In the genomic region with DNA sequence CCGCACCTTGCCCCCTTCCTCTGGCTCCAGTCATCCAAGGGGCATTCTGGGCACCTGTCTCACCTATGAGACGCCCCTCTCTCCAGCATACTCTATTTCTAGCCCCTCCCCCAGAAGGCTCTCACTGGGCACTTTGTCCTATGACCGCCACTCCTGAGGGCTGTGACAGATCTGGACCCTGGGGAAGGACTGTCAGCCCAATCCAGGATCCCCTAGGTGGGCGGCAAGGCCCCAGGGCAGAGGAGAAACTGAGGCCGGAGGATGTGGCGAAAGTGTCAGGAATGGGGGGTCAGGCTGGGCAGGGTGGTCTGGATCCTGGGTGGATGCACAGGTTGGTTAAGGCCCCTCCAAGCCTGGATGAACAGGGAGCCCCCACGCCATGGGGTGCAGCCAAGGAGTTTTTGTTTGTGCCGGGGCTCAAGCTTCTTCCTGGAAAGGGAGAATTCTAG, we compare ENCODE assay signal across 9 cellular contexts. TPM values are rescaled to one million over a fixed set of nuclear protein-coding genes. Genes with fewer than 3 reads are reported as not detected.
A peak's percentile ranks its signal among the peaks of the same experiment; 100 is the strongest.
DNase-seq lines count a peak whose midpoint lies in the region; ATAC-seq and TF ChIP-seq lines count a peak whose summit lies in the region.
"Had no signal": no experiment of that assay in that cellular context is flagged by ENCODE, and none has a peak within 500 bp of the region (broad histone marks: within the 10 kb centered on the region; RNA-seq: fewer than 3 reads in every experiment).

No MANE protein-coding gene starts in this region.

- CTCF ChIA-PET in CD4-positive, alpha-beta memory T cell (lab: Charles Lee; ENCODE audit: partially characterized antibody) = no interaction called here

- H3K36me3 Mint-ChIP-seq in CD4-positive, alpha-beta memory T cell = no peaks in the 10 kb centered on the region
- H3K36me3 Mint-ChIP-seq in dendritic cell treated with granulocyte-macrophage colony-stimulating factor and Interleukin-4, amounts not matched to agents 40 ng/mL and 50 ng/mL, for 4 days (ENCODE audit: low read depth) = peaks cover 24% of the 10 kb centered on the region

- no peak for DNase-seq in CD4-positive, alpha-beta memory T cell
- no peak for DNase-seq in Jurkat, Clone E6-1 (ENCODE audit: low read depth, low spot score)
- DNase-seq in T1000 (lab: John Stamatoyannopoulos, UW) (no peak), glomerular visceral epithelial cell (ENCODE audit: extremely low spot score) (no peak), NCI-H187 treated with DMSO at 0.1 percent for 48 hours (lab: John Stamatoyannopoulos, UW) (no peak), heart right ventricle (no peak)

- no peaks in the 10 kb centered on the region for H3K27me3 ChIP-seq in CD4-positive, alpha-beta memory T cell (ENCODE audit: insufficient read depth, low read length)
- H3K27me3 ChIP-seq in neuron (ENCODE audit: insufficient read depth, low read length) = peaks cover 4% of the 10 kb centered on the region
- peaks cover 20 to 85% (median 76%) of the 10 kb centered on the region in 7 donors for H3K27me3 ChIP-seq in heart right ventricle

- no peaks in the 10 kb centered on the region for H3K36me3 ChIP-seq in CD4-positive, alpha-beta memory T cell (ENCODE audit: insufficient read depth, low read length)
- H3K36me3 ChIP-seq in neuron (ENCODE audit: insufficient read depth, low read length) (peaks cover 3% of the 10 kb centered on the region), heart right ventricle (no peaks in the 10 kb centered on the region)

- no peak overlapping the region for H3K27ac ChIP-seq in CD4-positive, alpha-beta memory T cell (ENCODE audit: low read depth, low read length)
- H3K27ac ChIP-seq in heart right ventricle = no peak overlapping the region

- 80 to 81% methylated on average over 8 of the region's 8 CpGs for WGBS in heart right ventricle, 2 donors

- no peaks in the 10 kb centered on the region for H3K9me3 Mint-ChIP-seq in CD4-positive, alpha-beta memory T cell
- H3K9me3 Mint-ChIP-seq in dendritic cell treated with granulocyte-macrophage colony-stimulating factor and Interleukin-4, amounts not matched to agents 40 ng/mL and 50 ng/mL, for 4 days = no peaks in the 10 kb centered on the region

- POLR2A ChIA-PET in CD4-positive, alpha-beta memory T cell (lab: Charles Lee; ENCODE audit: partially characterized antibody) = interaction anchor here (1.6 kb wide), 1 partner anchor 33 kb away, joined by 7 read pairs; no protein-coding TSS in a partner anchor

- peaks cover 12% of the 10 kb centered on the region for H3K4me1 ChIP-seq in CD4-positive, alpha-beta memory T cell (ENCODE audit: insufficient read depth, low read length)
- peaks cover 7% of the 10 kb centered on the region for H3K4me1 ChIP-seq in neuron (ENCODE audit: insufficient read depth, low read length)
- H3K4me1 ChIP-seq in heart right ventricle = peaks cover 4 to 23% (median 20%) of the 10 kb centered on the region in 9 donors

- no peak for TF ChIP-seq CTCF in heart right ventricle (IDR thresholded peaks at IDR 0.05)

- H3K9me3 ChIP-seq in CD4-positive, alpha-beta memory T cell (ENCODE audit: control insufficient read depth in 1 of 2, low read length in 2 of 2) = no peaks in the 10 kb centered on the region
- H3K9me3 ChIP-seq in neuron (ENCODE audit: low read length) (peaks cover 7% of the 10 kb centered on the region), heart right ventricle (peaks cover 0 to 4% (median 0%) of the 10 kb centered on the region in 11 donors)

- peak overlapping the region in 1 of 2 donors; percentile 24 for H3K4me3 ChIP-seq in CD4-positive, alpha-beta memory T cell (ENCODE audit: low read length in 2 of 2)
- peak overlapping the region; percentile 61 for H3K4me3 ChIP-seq in Jurkat, Clone E6-1 (ENCODE audit: low read length)
- H3K4me3 ChIP-seq in neuron (ENCODE audit: low read length) = peak overlapping the region; percentile 52
- H3K4me3 ChIP-seq in heart right ventricle = peak overlapping the region in 4 of 10 donors; percentile 49 to 73 (median 66)

- H3K4me1 Mint-ChIP-seq in CD4-positive, alpha-beta memory T cell = peaks cover 0 to 7% (median 5%) of the 10 kb centered on the region in 4 donors
- H3K4me1 Mint-ChIP-seq in dendritic cell treated with granulocyte-macrophage colony-stimulating factor and Interleukin-4, amounts not matched to agents 40 ng/mL and 50 ng/mL, for 4 days (ENCODE audit: low read depth) = peaks cover 16% of the 10 kb centered on the region

- H3K27me3 Mint-ChIP-seq in CD4-positive, alpha-beta memory T cell = peaks cover 8 to 13% of the 10 kb centered on the region in 2 donors
- peaks cover 70% of the 10 kb centered on the region for H3K27me3 Mint-ChIP-seq in dendritic cell treated with granulocyte-macrophage colony-stimulating factor and Interleukin-4, amounts not matched to agents 40 ng/mL and 50 ng/mL, for 4 days

- H2AFZ ChIP-seq in neuron (ENCODE audit: low read depth, low read length) = no peak overlapping the region

- intact Hi-C loops in CD4-positive, alpha-beta memory T cell (cut with micrococcal nuclease) = no loop called here
- intact Hi-C loops in dendritic cell treated with granulocyte-macrophage colony-stimulating factor and Interleukin-4, amounts not matched to agents 40 ng/mL and 50 ng/mL, for 4 days (cut with micrococcal nuclease) = no loop called here
- intact Hi-C loops in heart right ventricle (cut with DNase I) = no loop called here

- H3K27ac Mint-ChIP-seq in CD4-positive, alpha-beta memory T cell = peak overlapping the region in 1 of 7 donors; percentile 25
- H3K27ac Mint-ChIP-seq in dendritic cell treated with granulocyte-macrophage colony-stimulating factor and Interleukin-4, amounts not matched to agents 40 ng/mL and 50 ng/mL, for 4 days = no peak overlapping the region

- ATAC-seq in heart right ventricle = no peak

- peak overlapping the region; percentile 44 to 82 (median 75) for H3K4me3 Mint-ChIP-seq in CD4-positive, alpha-beta memory T cell
- H3K4me3 Mint-ChIP-seq in dendritic cell treated with granulocyte-macrophage colony-stimulating factor and Interleukin-4, amounts not matched to agents 40 ng/mL and 50 ng/mL, for 4 days = peak overlapping the region; percentile 70

RNA-seq across cellular contexts. Expression of gene NAT8L, which starts 16.2 kb away (rescaled TPM):
- not detected for total RNA-seq in CD4-positive, alpha-beta memory T cell
- not detected for polyA plus RNA-seq in CD4-positive, alpha-beta memory T cell
- 8.2 TPM for polyA plus RNA-seq in Jurkat, Clone E6-1 (2012; ENCODE audit: insufficient read depth, insufficient read length)
- total RNA-seq in heart right ventricle = 1 to 10 TPM in 1 of 10 donors, under 1 TPM in 9; 0.12 to 1.4 (median 0.43) TPM
- polyA plus RNA-seq in heart right ventricle = under 1 TPM; 0.19 to 0.29 TPM
- total RNA-seq: glomerular endothelial cell had no signal

RNA-seq across cellular contexts. Expression of gene NELFA, which starts 34.2 kb away (rescaled TPM):
- total RNA-seq in CD4-positive, alpha-beta memory T cell = 10 to 100 TPM; 47.0 to 48.3 TPM
- polyA plus RNA-seq in CD4-positive, alpha-beta memory T cell = 10 to 100 TPM; 12.1 to 37.5 TPM
- 44.9 TPM for polyA plus RNA-seq in Jurkat, Clone E6-1 (2012; ENCODE audit: insufficient read depth, insufficient read length)
- total RNA-seq in heart right ventricle = 10 to 100 TPM in 7 of 10 donors, 1 to 10 TPM in 3; 8.8 to 14.1 (median 10.6) TPM
- polyA plus RNA-seq in heart right ventricle = 10 to 100 TPM; 11.5 to 19.7 TPM
